14 cellular contexts compared by ENCODE assay signal in genomic region chr6:161257778-161258457, GRCh38. TPM values are rescaled to one million over a fixed set of nuclear protein-coding genes. Genes with fewer than 3 reads are reported as not detected.
DNase-seq lines count a peak whose midpoint lies in the region; ATAC-seq, FAIRE-seq and TF ChIP-seq lines count a peak whose summit lies in the region.
"Had no signal": no experiment of that assay in that cellular context is flagged by ENCODE, and none has a peak within 500 bp of the region (broad histone marks: within the 10 kb centered on the region; RNA-seq: fewer than 3 reads in every experiment).

No MANE protein-coding gene starts in this region.

- dilution Hi-C loops in mammary epithelial cell (cut with HindIII; ENCODE audit: low sequenced_read_pairs) = no loop called here

- no peak overlapping the region for H3K9ac ChIP-seq in mammary epithelial cell (ENCODE audit: insufficient read depth, low read length)

- H3K27me3 ChIP-seq in mammary epithelial cell (ENCODE audit: insufficient read depth, low read length) (no peaks in the 10 kb centered on the region), right cardiac atrium (ENCODE audit: control insufficient read depth, insufficient read depth) (no peaks in the 10 kb centered on the region)
- H3K27me3 ChIP-seq: upper lobe of left lung had no signal

- no TSS peak for BruUV-seq in MCF 10A (replicated peaks; lab: Mats Ljungman, UMichigan)
- no TSS peak for BruUV-seq in mammary epithelial cell (replicated peaks; lab: Mats Ljungman, UMichigan)

- no peak overlapping the region for H3K4me3 Mint-ChIP-seq in MCF 10A (ENCODE audit: unreplicated experiment)
- no peak overlapping the region for H3K4me3 Mint-ChIP-seq in stimulated activated memory B cell treated with anti-CD40 and anti-IgM and Interleukin-4, amounts not matched to agents 10 μg/mL and 1 μg/mL and 100 μg/mL, for 72 hours
- H3K4me3 Mint-ChIP-seq: B cell had no signal

- peaks cover 2% of the 10 kb centered on the region for H3K36me3 ChIP-seq in mammary epithelial cell (ENCODE audit: insufficient read depth, low read length)

- H3K36me3 Mint-ChIP-seq in MCF 10A (ENCODE audit: insufficient read depth, unreplicated experiment) = peaks cover 10% of the 10 kb centered on the region
- H3K36me3 Mint-ChIP-seq in stimulated activated memory B cell treated with anti-CD40 and anti-IgM and Interleukin-4, amounts not matched to agents 10 μg/mL and 1 μg/mL and 100 μg/mL, for 72 hours = peaks cover 6% of the 10 kb centered on the region

- no peaks in the 10 kb centered on the region for H3K9me3 Mint-ChIP-seq in MCF 10A (ENCODE audit: unreplicated experiment)
- H3K9me3 Mint-ChIP-seq in stimulated activated memory B cell treated with anti-CD40 and anti-IgM and Interleukin-4, amounts not matched to agents 10 μg/mL and 1 μg/mL and 100 μg/mL, for 72 hours = no peaks in the 10 kb centered on the region

- no peaks in the 10 kb centered on the region for H4K20me1 ChIP-seq in mammary epithelial cell (ENCODE audit: insufficient read depth, low read length)

- in situ Hi-C loops in mammary epithelial cell (cut with MboI; ENCODE audit: low sequenced_read_pairs in 2 of 2) = no loop called here

- no peaks in the 10 kb centered on the region for H3K9me3 ChIP-seq in mammary epithelial cell (replicated peaks; ENCODE audit: insufficient read depth, low read length)
- no peaks in the 10 kb centered on the region for H3K9me3 ChIP-seq in right cardiac atrium (ENCODE audit: control insufficient read depth, low read length)
- H3K9me3 ChIP-seq: upper lobe of left lung had no signal

- H3K27ac Mint-ChIP-seq in MCF 10A (ENCODE audit: low read depth, unreplicated experiment) = no peak overlapping the region
- no peak overlapping the region for H3K27ac Mint-ChIP-seq in stimulated activated memory B cell treated with anti-CD40 and anti-IgM and Interleukin-4, amounts not matched to agents 10 μg/mL and 1 μg/mL and 100 μg/mL, for 72 hours
- H3K27ac Mint-ChIP-seq: B cell had no signal

- ATAC-seq in right cardiac atrium = peak; percentile 57 to 90
- ATAC-seq in stimulated activated memory B cell treated with anti-CD40 and anti-IgM and Interleukin-4, amounts not matched to agents 10 μg/mL and 1 μg/mL and 100 μg/mL, for 72 hours = no peak

- TF ChIP-seq CTCF in MCF 10A (IDR thresholded peaks at IDR 0.05; ENCODE audit: unreplicated experiment) (no peak), mammary epithelial cell (conservative IDR thresholded peaks at IDR 0.05 in 1 of 2, IDR thresholded peaks at IDR 0.05 in 1 of 2; ENCODE audit: extremely low read depth in 1 of 2, insufficient read depth in 1 of 2, low read depth in 1 of 2, low read length in 2 of 2) (no peak)

- no peak overlapping the region for H3K4me2 ChIP-seq in mammary epithelial cell (ENCODE audit: insufficient read depth, low read depth, low read length)

- CTCF ChIA-PET in MCF 10A (lab: Yijun Ruan, JAX) = interaction anchor here (0.6 kb wide), 1 partner anchor 12 kb away, joined by 4 read pairs; no protein-coding TSS in a partner anchor
- CTCF ChIA-PET in mammary epithelial cell (lab: Charles Lee; ENCODE audit: low non-redundant PET) = no interaction called here

- H3K4me1 Mint-ChIP-seq in MCF 10A (ENCODE audit: insufficient read depth, unreplicated experiment) = peaks cover 8% of the 10 kb centered on the region
- no peaks in the 10 kb centered on the region for H3K4me1 Mint-ChIP-seq in stimulated activated memory B cell treated with anti-CD40 and anti-IgM and Interleukin-4, amounts not matched to agents 10 μg/mL and 1 μg/mL and 100 μg/mL, for 72 hours
- H3K4me1 Mint-ChIP-seq: B cell had no signal

- 62% methylated on average over 8 of the region's 8 CpGs for WGBS in mammary epithelial cell (ENCODE audit: low coverage, missing lambda C conversion rate)
- 44% methylated on average over 8 of the region's 8 CpGs for WGBS in right cardiac atrium

- H3K4me3 ChIP-seq in mammary epithelial cell (replicated peaks in 1 of 3; ENCODE audit: insufficient read depth in 1 of 3, low read depth in 2 of 3, low read length in 3 of 3) = no peak overlapping the region
- no peak overlapping the region for H3K4me3 ChIP-seq in right cardiac atrium (ENCODE audit: low read length)
- H3K4me3 ChIP-seq: upper lobe of left lung had no signal

- H2AFZ ChIP-seq in mammary epithelial cell (ENCODE audit: low read depth, low read length) = no peak overlapping the region

- H3K79me2 ChIP-seq in mammary epithelial cell (ENCODE audit: insufficient read depth, low read length) = peaks cover 6% of the 10 kb centered on the region

- H3K4me1 ChIP-seq in mammary epithelial cell (ENCODE audit: insufficient read depth, low read length) (no peaks in the 10 kb centered on the region), right cardiac atrium (ENCODE audit: control insufficient read depth, insufficient read depth, low read length) (peaks cover 2% of the 10 kb centered on the region)

- DNase-seq in MCF 10A (ENCODE audit: unreplicated experiment) = peak; percentile 79
- DNase-seq in mammary epithelial cell = no peak
- DNase-seq in right cardiac atrium = no peak
- peak; percentile 48 for DNase-seq in urothelium cell line (ENCODE audit: low spot score)
- DNase-seq in SW 1271 (lab: John Stamatoyannopoulos, UW) = no peak
- DNase-seq in iPS-NIHi7 (ENCODE audit: extremely low spot score) = no peak
- DNase-seq: activated naive CD4-positive, alpha-beta T cell treated with anti-CD3 and anti-CD28 coated beads, Interleukin-2, amount 50 U/mL, for 16 hours; NCI-H1048; stimulated activated CD4-positive, alpha-beta T cell treated with anti-CD3 and anti-CD28 coated beads, Interleukin-4, amount 100 ng/mL, for 4 hours; upper lobe of left lung had no signal

- no peaks in the 10 kb centered on the region for H3K27me3 Mint-ChIP-seq in MCF 10A (ENCODE audit: insufficient read depth, unreplicated experiment)
- H3K27me3 Mint-ChIP-seq in stimulated activated memory B cell treated with anti-CD40 and anti-IgM and Interleukin-4, amounts not matched to agents 10 μg/mL and 1 μg/mL and 100 μg/mL, for 72 hours = no peaks in the 10 kb centered on the region
- H3K27me3 Mint-ChIP-seq: B cell had no signal

- H3K27ac ChIP-seq in mammary epithelial cell (ENCODE audit: insufficient read depth, low read depth, low read length) (no peak overlapping the region), angular gyrus (ENCODE audit: low read depth, low read length) (peak overlapping the region; percentile 12), right cardiac atrium (ENCODE audit: low read length) (no peak overlapping the region)
- H3K27ac ChIP-seq: VCaP had no signal

- POLR2A ChIA-PET in MCF 10A (lab: Yijun Ruan, JAX) = interaction anchor here (0.6 to 0.7 kb wide), 2 partner anchors 12 to 731 kb away, joined by 3 read pairs; no protein-coding TSS in a partner anchor

- intact Hi-C loops in MCF 10A (cut with micrococcal nuclease) (no loop called here), mammary epithelial cell (cut with micrococcal nuclease) (no loop called here), right cardiac atrium (cut with DNase I) (no loop called here)

- FAIRE-seq in urothelium cell line (lab: Jason Lieb, UNC) = peak; percentile 73

RNA-seq across cellular contexts. Expression of gene AGPAT4, which starts 15.9 kb away (rescaled TPM):
- total RNA-seq in MCF 10A (2022) (5.6 and 7.3 TPM in 2 replicates), mammary epithelial cell (10 to 100 TPM; 12.5 to 15.8 TPM), right cardiac atrium (1 to 10 TPM; 2.8 to 5.1 (median 3.3) TPM)
- polyA plus RNA-seq in mammary epithelial cell (5.6 TPM), right cardiac atrium (1.5 TPM)
- 13.2 TPM for polyA minus RNA-seq in mammary epithelial cell

Comparison
In these comparisons a context has a peak if more than half of its experiments do, and no peak if none do; other contexts are left out.
1. DNase-seq: peak in MCF 10A (single experiment) and urothelium cell line (single experiment); none in mammary epithelial cell (single experiment), right cardiac atrium (0 of 3), SW 1271 (0 of 2) and iPS-NIHi7 (single experiment).